In the genomic region with DNA sequence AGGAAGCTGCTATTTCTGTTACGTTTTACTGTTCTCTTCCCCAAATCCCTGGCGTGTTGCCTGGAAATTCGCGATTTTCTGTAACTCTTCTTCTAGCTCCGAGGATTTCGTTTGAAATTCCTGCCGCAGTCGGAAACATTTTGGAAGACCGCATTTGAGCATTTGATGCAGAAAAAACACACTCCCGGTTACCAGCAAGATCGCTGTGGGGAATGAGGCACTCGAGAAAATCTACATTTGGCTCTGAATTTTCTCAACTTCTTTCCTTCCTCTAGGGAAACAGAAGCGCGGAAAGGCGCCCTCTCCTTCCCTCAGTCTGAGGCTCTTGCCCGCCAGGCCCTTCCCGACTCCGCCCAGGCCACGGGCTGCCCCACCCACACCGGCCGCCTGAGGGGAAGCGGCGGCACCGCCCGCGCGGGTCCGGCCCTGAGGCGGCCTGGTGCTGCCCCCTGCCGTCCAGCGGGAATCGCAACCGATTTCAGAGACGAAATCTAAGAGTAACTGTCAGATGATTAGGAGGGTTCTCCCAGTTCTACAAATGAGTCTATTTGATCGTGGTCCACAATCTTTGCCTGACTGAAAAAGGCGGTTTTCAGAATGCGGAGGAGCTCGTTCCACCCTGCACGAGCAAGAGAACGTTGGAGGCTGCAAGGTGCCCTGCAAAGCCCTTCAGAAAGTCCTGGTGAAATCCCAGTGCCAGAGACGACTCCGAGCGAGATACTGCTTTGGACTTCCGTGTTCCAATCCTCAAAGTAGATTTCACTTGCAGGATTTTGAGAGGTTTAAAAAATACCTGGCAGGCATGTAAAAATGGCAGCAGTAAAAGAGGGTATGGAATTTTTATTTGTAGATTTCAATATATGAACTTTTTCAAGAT, we compare ENCODE assay signal across 8 cellular contexts. TPM values are rescaled to one million over a fixed set of nuclear protein-coding genes. Genes with fewer than 3 reads are reported as not detected.
A peak's percentile ranks its signal among the peaks of the same experiment; 100 is the strongest.
DNase-seq lines count a peak whose midpoint lies in the region; ATAC-seq and TF ChIP-seq lines count a peak whose summit lies in the region.

No MANE protein-coding gene starts in this region.

- no peak overlapping the region for H4K91ac ChIP-seq in mesenchymal stem cell (ENCODE audit: low read length)

- H3K9ac ChIP-seq in mesenchymal stem cell (ENCODE audit: low read length): peak overlapping the region; percentile 96

- H3K27ac ChIP-seq in CD4-positive, alpha-beta T cell (ENCODE audit: low read depth, low read length): no peak overlapping the region
- no peak overlapping the region for H3K27ac ChIP-seq in effector memory CD4-positive, alpha-beta T cell (ENCODE audit: insufficient read depth, low read length, poor library complexity, severe bottlenecking)
- H3K27ac ChIP-seq in mesenchymal stem cell (ENCODE audit: low read length, poor library complexity, severe bottlenecking): peak overlapping the region; percentile 82

- CTCF ChIA-PET in CD4-positive, alpha-beta T cell (lab: Charles Lee): interaction anchor here (0.6 to 1.3 kb wide), 5 partner anchors 14 to 23 kb away, joined by 3 read pairs; no protein-coding TSS in a partner anchor

- peaks cover 51% of the 10 kb centered on the region for H3K27me3 Mint-ChIP-seq in CD4-positive, alpha-beta T cell

- H3K14ac ChIP-seq in mesenchymal stem cell (ENCODE audit: low read length in 2 of 2): no peak overlapping the region

- H2AFZ ChIP-seq in mesenchymal stem cell (ENCODE audit: low read depth, low read length): peak overlapping the region; percentile 10

- H3K27me3 ChIP-seq in CD4-positive, alpha-beta T cell (ENCODE audit: control insufficient read depth, insufficient read depth, low read length): no peaks in the 10 kb centered on the region
- H3K27me3 ChIP-seq in effector memory CD4-positive, alpha-beta T cell (replicated peaks; ENCODE audit: control insufficient read depth, insufficient read depth, low read length, poor library complexity, severe bottlenecking): peaks cover 2% of the 10 kb centered on the region
- H3K27me3 ChIP-seq in mesenchymal stem cell (ENCODE audit: control insufficient read depth in 1 of 2, insufficient read depth in 1 of 2, low read length in 2 of 2): no peaks in the 10 kb centered on the region

- H3K18ac ChIP-seq in mesenchymal stem cell (ENCODE audit: low read depth in 1 of 2, low read length in 2 of 2): peak overlapping the region in 1 of 2 experiments; percentile 37

- no peaks in the 10 kb centered on the region for H3K79me1 ChIP-seq in mesenchymal stem cell (replicated peaks; ENCODE audit: low read length, poor library complexity, severe bottlenecking)

- H2BK15ac ChIP-seq in mesenchymal stem cell (ENCODE audit: low read depth, poor library complexity, severe bottlenecking): peak overlapping the region; percentile 15

- no peaks in the 10 kb centered on the region for H3K36me3 Mint-ChIP-seq in CD4-positive, alpha-beta T cell (ENCODE audit: low read depth)

- ATAC-seq in CD4-positive, alpha-beta T cell (ENCODE audit: poor library complexity): peak; percentile 97
- ATAC-seq in GM19397 (IDR thresholded peaks at IDR 0.05; ENCODE audit: unreplicated experiment) (peak; percentile 100), HG03521 (IDR thresholded peaks at IDR 0.05; ENCODE audit: unreplicated experiment) (peak; percentile 99)

- TF ChIP-seq CTCF in CD4-positive, alpha-beta T cell (IDR thresholded peaks at IDR 0.05): peak; percentile 97

- peak overlapping the region; percentile 89 for H3K4me2 ChIP-seq in mesenchymal stem cell (ENCODE audit: low read length, poor library complexity, severe bottlenecking)

- no peak overlapping the region for H3K27ac Mint-ChIP-seq in CD4-positive, alpha-beta T cell

- H3K9me3 Mint-ChIP-seq in CD4-positive, alpha-beta T cell: no peaks in the 10 kb centered on the region

- H3K4me3 ChIP-seq in effector memory CD4-positive, alpha-beta T cell (ENCODE audit: insufficient read depth, low read depth, low read length, poor library complexity, severe bottlenecking): peak overlapping the region; percentile 53
- H3K4me3 ChIP-seq in mesenchymal stem cell (ENCODE audit: insufficient read depth in 1 of 2, low read depth in 1 of 2, low read length in 2 of 2): peak overlapping the region in 1 of 2 experiments; percentile 86

- peak overlapping the region; percentile 90 for H3K4me3 Mint-ChIP-seq in CD4-positive, alpha-beta T cell

- H2BK120ac ChIP-seq in mesenchymal stem cell (ENCODE audit: low read depth, low read length): no peak overlapping the region

- H3K23ac ChIP-seq in mesenchymal stem cell (ENCODE audit: low read length in 2 of 2): no peak overlapping the region

- H2AK5ac ChIP-seq in mesenchymal stem cell (ENCODE audit: low read length, severe bottlenecking): no peak overlapping the region

- H3K36me3 ChIP-seq in effector memory CD4-positive, alpha-beta T cell (ENCODE audit: control insufficient read depth, insufficient read depth, low read length): no peaks in the 10 kb centered on the region
- no peaks in the 10 kb centered on the region for H3K36me3 ChIP-seq in mesenchymal stem cell (ENCODE audit: control insufficient read depth in 1 of 2, insufficient read depth in 2 of 2, low read depth in 1 of 2, low read length in 2 of 2)

- H3K9me3 ChIP-seq in CD4-positive, alpha-beta T cell (ENCODE audit: control insufficient read depth, low read length): no peaks in the 10 kb centered on the region
- no peaks in the 10 kb centered on the region for H3K9me3 ChIP-seq in effector memory CD4-positive, alpha-beta T cell (ENCODE audit: control insufficient read depth, low read length)
- no peaks in the 10 kb centered on the region for H3K9me3 ChIP-seq in mesenchymal stem cell (ENCODE audit: control insufficient read depth, low read length)

- no peak overlapping the region for H3K4ac ChIP-seq in mesenchymal stem cell (ENCODE audit: low read depth in 1 of 2, low read length in 2 of 2)

- WGBS in mesenchymal stem cell: 8% methylated on average over 43 of the region's 44 CpGs

- no peak overlapping the region for H2BK5ac ChIP-seq in mesenchymal stem cell (ENCODE audit: low read depth, low read length, poor library complexity, severe bottlenecking)

- intact Hi-C loops in CD4-positive, alpha-beta T cell (cut with DNase I, micrococcal nuclease): loop anchor here (2.0 to 10.0 kb wide), 3 partner anchors 94 to 1542 kb away; no protein-coding TSS in a partner anchor

- POLR2A ChIA-PET in CD4-positive, alpha-beta T cell (lab: Charles Lee): interaction anchor here (0.7 to 0.9 kb wide), 2 partner anchors 17 to 1428 kb away, joined by 3 read pairs; no protein-coding TSS in a partner anchor

- peak; percentile 64 to 89 (median 78) for DNase-seq in CD4-positive, alpha-beta T cell
- DNase-seq in NCI-H82 (lab: John Stamatoyannopoulos, UW): peak; percentile 96
- peak; percentile 96 for DNase-seq in activated CD8-positive, alpha-beta memory T cell treated with anti-CD3 and anti-CD28 coated beads for 24 hours
- peak; percentile 66 to 73 (median 67) for DNase-seq in effector memory CD4-positive, alpha-beta T cell
- peak; percentile 86 for DNase-seq in mesenchymal stem cell
- peak; percentile 75 for DNase-seq in stimulated activated CD8-positive, alpha-beta memory T cell treated with anti-CD3 and anti-CD28 coated beads, Interleukin-12 subunit alpha, Interleukin-12 subunit beta, amount 100 ng/mL, for 1 hour (ENCODE audit: low read depth)

- no peaks in the 10 kb centered on the region for H3K4me1 ChIP-seq in effector memory CD4-positive, alpha-beta T cell (ENCODE audit: control insufficient read depth, insufficient read depth, low read length, poor library complexity, severe bottlenecking)
- peaks cover 10% of the 10 kb centered on the region for H3K4me1 ChIP-seq in mesenchymal stem cell (ENCODE audit: control insufficient read depth, insufficient read depth, low read depth, low read length)

- H3K4me1 Mint-ChIP-seq in CD4-positive, alpha-beta T cell (ENCODE audit: low read depth): peaks cover 9% of the 10 kb centered on the region

- no peak overlapping the region for H2BK12ac ChIP-seq in mesenchymal stem cell (ENCODE audit: low read length in 2 of 2)

- H4K8ac ChIP-seq in mesenchymal stem cell (ENCODE audit: low read length): no peak overlapping the region

RNA-seq across cellular contexts. Expression of a gene that starts 18.4 kb away (rescaled TPM):
- 10 to 100 TPM; 30.6 to 31.3 TPM for total RNA-seq in CD4-positive, alpha-beta T cell
- 10.0 TPM for polyA plus RNA-seq in mesenchymal stem cell (2013, experiment 1 of 2)
- polyA plus RNA-seq in mesenchymal stem cell (2013, experiment 2 of 2): 11.2 TPM
